In genomic region chr2:110853516-110853915, GRCh38 we compare ENCODE assay signal across 8 cellular contexts.
DNase-seq lines count a peak whose midpoint lies in the region; ATAC-seq, FAIRE-seq and TF ChIP-seq lines count a peak whose summit lies in the region.

No MANE protein-coding gene starts in this region.

- no peak for FAIRE-seq in keratinocyte (lab: Jason Lieb, UNC)

- H3K9me2 ChIP-seq in OCI-LY7 (ENCODE audit: insufficient read depth, low read length), result no peaks in the 10 kb centered on the region

- H3K27ac ChIP-seq in OCI-LY7 (ENCODE audit: low read depth, low read length, poor library complexity, severe bottlenecking) (no peak overlapping the region), keratinocyte (ENCODE audit: control insufficient read depth, insufficient read depth, low read length) (no peak overlapping the region)

- no peak overlapping the region for H3K4me2 ChIP-seq in OCI-LY7 (ENCODE audit: low read length)
- H3K4me2 ChIP-seq in keratinocyte (ENCODE audit: control insufficient read depth, extremely low read depth, insufficient read depth, low read depth, low read length), result no peak overlapping the region

- H2AFZ ChIP-seq in OCI-LY7 (ENCODE audit: low read length) (no peak overlapping the region), keratinocyte (ENCODE audit: control insufficient read depth, low read length) (no peak overlapping the region)

- H3K27me3 ChIP-seq in keratinocyte (ENCODE audit: control insufficient read depth, extremely low read depth, insufficient read depth, low read length) (peaks cover 18% of the 10 kb centered on the region), H7 (ENCODE audit: control insufficient read depth, insufficient read depth, low read length) (no peaks in the 10 kb centered on the region; the same call in 1 of the 2 replicates)

- dilution Hi-C loops in keratinocyte (cut with MboI; ENCODE audit: extremely low pct_ligation_motif_present, low sequenced_read_pairs), result no loop called here

- peaks cover 3% of the 10 kb centered on the region for H3K9me3 Mint-ChIP-seq in activated naive CD4-positive, alpha-beta T cell treated with anti-CD3 and anti-CD28 coated beads for 36 hours

- ATAC-seq in stimulated activated naive CD8-positive, alpha-beta T cell treated with anti-CD3 and anti-CD28 coated beads, Interleukin-15, Interleukin-2, amounts not matched to agents 100 U/mL and 50 U/mL, for 24 hours, result no peak
- ATAC-seq in HG02840 (IDR thresholded peaks at IDR 0.05; ENCODE audit: low FRiP score, unreplicated experiment), result no peak

- H3K9me3 ChIP-seq in OCI-LY7 (ENCODE audit: low read length) (no peaks in the 10 kb centered on the region), keratinocyte (ENCODE audit: control insufficient read depth, low read depth, low read length) (no peaks in the 10 kb centered on the region)

- H4K20me1 ChIP-seq in OCI-LY7 (ENCODE audit: insufficient read depth, low read length), result no peaks in the 10 kb centered on the region; the same call in 1 of the 2 replicates
- H4K20me1 ChIP-seq in keratinocyte (ENCODE audit: control insufficient read depth, extremely low read depth, insufficient read depth, low read length), result no peaks in the 10 kb centered on the region

- DNase-seq in AG08395 (ENCODE audit: low spot score), result peak; percentile 23
- DNase-seq in OCI-LY7 (ENCODE audit: low spot score), result peak; percentile 67
- peak; percentile 78 for DNase-seq in activated naive CD4-positive, alpha-beta T cell treated with anti-CD3 and anti-CD28 coated beads for 36 hours
- no peak for DNase-seq in keratinocyte (ENCODE audit: low read depth, low spot score)
- DNase-seq in stimulated activated naive CD8-positive, alpha-beta T cell treated with anti-CD3 and anti-CD28 coated beads, Interleukin-15, Interleukin-2, amounts not matched to agents 100 U/mL and 50 U/mL, for 24 hours, result peak; percentile 71
- DNase-seq in H7, result no peak

- H3K9ac ChIP-seq in keratinocyte (ENCODE audit: control insufficient read depth, extremely low read depth, insufficient read depth, low read length), result no peak overlapping the region

- H3K79me2 ChIP-seq in OCI-LY7 (ENCODE audit: insufficient read depth, low read depth, low read length) (no peaks in the 10 kb centered on the region), keratinocyte (ENCODE audit: control insufficient read depth, insufficient read depth, low read length) (no peaks in the 10 kb centered on the region)

- H3K36me3 Mint-ChIP-seq in activated naive CD4-positive, alpha-beta T cell treated with anti-CD3 and anti-CD28 coated beads for 36 hours (ENCODE audit: low read depth), result no peaks in the 10 kb centered on the region

- CTCF ChIA-PET in OCI-LY7 (lab: Charles Lee; ENCODE audit: unreplicated experiment), result no interaction called here
- CTCF ChIA-PET in activated naive CD4-positive, alpha-beta T cell treated with anti-CD3 and anti-CD28 coated beads for 36 hours (lab: Charles Lee), result interaction anchor here (0.7 to 3.5 kb wide), 13 partner anchors 8 to 205 kb away, joined by 3 to 20 read pairs (median 4); no protein-coding TSS in a partner anchor

- peaks cover 44% of the 10 kb centered on the region for H3K27me3 Mint-ChIP-seq in activated naive CD4-positive, alpha-beta T cell treated with anti-CD3 and anti-CD28 coated beads for 36 hours (ENCODE audit: low read depth)

- H3K4me3 Mint-ChIP-seq in activated naive CD4-positive, alpha-beta T cell treated with anti-CD3 and anti-CD28 coated beads for 36 hours, result no peak overlapping the region

- H3K9me1 ChIP-seq in keratinocyte (ENCODE audit: control insufficient read depth, extremely low read depth, insufficient read depth, low read length), result no peaks in the 10 kb centered on the region

- H3K4me1 ChIP-seq in OCI-LY7 (ENCODE audit: insufficient read depth, low read length, poor library complexity, severe bottlenecking), result peaks cover 23% of the 10 kb centered on the region
- no peaks in the 10 kb centered on the region for H3K4me1 ChIP-seq in keratinocyte (ENCODE audit: control insufficient read depth, extremely low read depth, insufficient read depth, low read length)

- no TSS peak for BruUV-seq in OCI-LY7 (replicated peaks; lab: Mats Ljungman, UMichigan)

- no peaks in the 10 kb centered on the region for H3K36me3 ChIP-seq in OCI-LY7 (ENCODE audit: insufficient read depth, low read length)
- no peaks in the 10 kb centered on the region for H3K36me3 ChIP-seq in keratinocyte (ENCODE audit: control insufficient read depth in 2 of 2, extremely low read depth in 1 of 2, insufficient read depth in 2 of 2, low read length in 2 of 2)
- no peaks in the 10 kb centered on the region for H3K36me3 ChIP-seq in H7 (replicated peaks; ENCODE audit: control insufficient read depth, insufficient read depth, low read length)

- POLR2A ChIA-PET in OCI-LY7 (lab: Charles Lee), result interaction anchor here (2.2 kb wide), 1 partner anchor 12 kb away, joined by 4 read pairs; no protein-coding TSS in a partner anchor

- H3K27ac Mint-ChIP-seq in activated naive CD4-positive, alpha-beta T cell treated with anti-CD3 and anti-CD28 coated beads for 36 hours, result no peak overlapping the region

- TF ChIP-seq CTCF in GM12872 (IDR thresholded peaks at IDR 0.05; ENCODE audit: insufficient read depth, low read depth, low read length), result peak; percentile 80
- peak; percentile 91 for TF ChIP-seq CTCF in OCI-LY7 (conservative IDR thresholded peaks at IDR 0.05; ENCODE audit: low read length)
- TF ChIP-seq CTCF in keratinocyte (optimal IDR thresholded peaks at IDR 0.05 in 1 of 3, IDR thresholded peaks at IDR 0.05 in 1 of 3, conservative IDR thresholded peaks at IDR 0.05 in 1 of 3; ENCODE audit: extremely low read depth in 1 of 3, insufficient read depth in 2 of 3, low read length in 3 of 3), result peak; percentile 57 to 64 (median 60)

- H3K4me3 ChIP-seq in OCI-LY7 (ENCODE audit: low read depth, low read length, poor library complexity, severe bottlenecking) (no peak overlapping the region), keratinocyte (ENCODE audit: control insufficient read depth in 2 of 3, extremely low read depth in 1 of 3, insufficient read depth in 2 of 3, low read depth in 1 of 3, low read length in 3 of 3) (no peak overlapping the region), H7 (ENCODE audit: insufficient read depth, low read depth, low read length) (no peak overlapping the region)

- peaks cover 36% of the 10 kb centered on the region for H3K4me1 Mint-ChIP-seq in activated naive CD4-positive, alpha-beta T cell treated with anti-CD3 and anti-CD28 coated beads for 36 hours (ENCODE audit: low read depth)

- intact Hi-C loops in OCI-LY7 (cut with micrococcal nuclease; ENCODE audit: unreplicated experiment), result loop anchor here (5.0 kb wide), 1 partner anchor 41 kb away; no protein-coding TSS in a partner anchor
- intact Hi-C loops in activated naive CD4-positive, alpha-beta T cell treated with anti-CD3 and anti-CD28 coated beads for 36 hours (cut with micrococcal nuclease), result loop anchor here (2.0 to 5.0 kb wide), 2 partner anchors 175 to 264 kb away; partner anchors contain the start of gene BUB1

Comparison
In these comparisons a context has a peak if more than half of its experiments do, and no peak if none do; other contexts are left out.
1. DNase-seq: peak in AG08395 (single experiment), OCI-LY7 (single experiment), activated naive CD4-positive, alpha-beta T cell treated with anti-CD3 and anti-CD28 coated beads for 36 hours (single experiment) and stimulated activated naive CD8-positive, alpha-beta T cell treated with anti-CD3 and anti-CD28 coated beads, Interleukin-15, Interleukin-2, amounts not matched to agents 100 U/mL and 50 U/mL, for 24 hours (single experiment); none in keratinocyte (single experiment) and H7 (single experiment).
2. Peak in every context shown above with its lines, with median percentiles within 50 percentile points of each other: CTCF ChIP-seq.